Comparison of ENCODE assay signal across 8 cellular contexts in genomic region chrX:132218100-132218807, GRCh38.
DNase-seq lines count a peak whose midpoint lies in the region; ATAC-seq and TF ChIP-seq lines count a peak whose summit lies in the region.

No MANE protein-coding gene starts in this region.

- peak overlapping the region; percentile 94 for H3K4me3 Mint-ChIP-seq in central memory CD8-positive, alpha-beta T cell

- H3K9me3 Mint-ChIP-seq in central memory CD8-positive, alpha-beta T cell = no peaks in the 10 kb centered on the region

- peaks cover 22% of the 10 kb centered on the region for H3K4me1 Mint-ChIP-seq in central memory CD8-positive, alpha-beta T cell

- peak; percentile 52 for ATAC-seq in HG03159 (IDR thresholded peaks at IDR 0.05; ENCODE audit: unreplicated experiment)
- peak; percentile 41 for ATAC-seq in central memory CD8-positive, alpha-beta T cell (replicated peaks; ENCODE audit: extremely low read depth, poor library complexity, severe bottlenecking)

- in situ Hi-C loops in GM18951 (cut with MboI; ENCODE audit: low sequenced_read_pairs, unreplicated experiment) = loop anchor here (25.0 kb wide), 1 partner anchor 356 kb away; no protein-coding TSS in a partner anchor

- TF ChIP-seq POLR2A in GM18951 (IDR thresholded peaks at IDR 0.05; ENCODE audit: extremely low read depth, insufficient read depth, insufficient read length) = peak; percentile 67

- peak; percentile 91 for DNase-seq in AG08396 (ENCODE audit: low spot score)
- peak; percentile 86 for DNase-seq in NCI-H345 (lab: John Stamatoyannopoulos, UW)
- peak; percentile 51 to 68 (median 55) for DNase-seq in activated CD4-positive, CD25-positive, alpha-beta regulatory T cell (lab: John Stamatoyannopoulos, UW)
- DNase-seq in central memory CD8-positive, alpha-beta T cell (ENCODE audit: low spot score in 2 of 2) = peak; percentile 45 to 71
- DNase-seq in kidney glomerular epithelial cell (lab: John Stamatoyannopoulos, UW) = peak; percentile 20
- DNase-seq in stimulated activated CD4-positive, alpha-beta T cell treated with anti-CD3 and anti-CD28 coated beads, Interleukin-15, amount 100 ng/mL, for 24 hours = peak; percentile 84

- H3K36me3 Mint-ChIP-seq in central memory CD8-positive, alpha-beta T cell (ENCODE audit: insufficient read depth) = peaks cover 32% of the 10 kb centered on the region

- peak overlapping the region; percentile 97 for H3K27ac Mint-ChIP-seq in central memory CD8-positive, alpha-beta T cell (ENCODE audit: low read depth)

- no peaks in the 10 kb centered on the region for H3K27me3 Mint-ChIP-seq in central memory CD8-positive, alpha-beta T cell

Comparison
In these comparisons a context has a peak if more than half of its experiments do, and no peak if none do; other contexts are left out.
1. Peak in every context shown above with its lines: DNase-seq and ATAC-seq.
2. DNase-seq: peak in every context shown above with its lines; median percentile 91 in AG08396; 86 in NCI-H345; 84 in stimulated activated CD4-positive, alpha-beta T cell treated with anti-CD3 and anti-CD28 coated beads, Interleukin-15, amount 100 ng/mL, for 24 hours; 58 in central memory CD8-positive, alpha-beta T cell; 55 in activated CD4-positive, CD25-positive, alpha-beta regulatory T cell; 20 in kidney glomerular epithelial cell.